In genomic region chr9:91099471-91099870, GRCh38 we compare ENCODE assay signal across 11 cellular contexts.
DNase-seq lines count a peak whose midpoint lies in the region; ATAC-seq and TF ChIP-seq lines count a peak whose summit lies in the region.
"Had no signal": no experiment of that assay in that cellular context is flagged by ENCODE, and none has a peak within 500 bp of the region (broad histone marks: within the 10 kb centered on the region; RNA-seq: fewer than 3 reads in every experiment).

No MANE protein-coding gene starts in this region.

- no peak for ATAC-seq in left cardiac atrium
- no peak for ATAC-seq in activated naive CD4-positive, alpha-beta T cell treated with anti-CD3 and anti-CD28 coated beads, Interleukin-2, amount 50 U/mL, for 72 hours
- no peak for ATAC-seq in right lobe of liver
- no peak for ATAC-seq in HG02588 (IDR thresholded peaks at IDR 0.05; ENCODE audit: unreplicated experiment)
- no peak for ATAC-seq in HG02852 (IDR thresholded peaks at IDR 0.05; ENCODE audit: unreplicated experiment)

- DNase-seq in right atrium auricular region (ENCODE audit: low spot score) (no peak), left cardiac atrium (no peak), right lobe of liver (no peak), T1000 (lab: John Stamatoyannopoulos, UW) (no peak), NCI-H510A (lab: John Stamatoyannopoulos, UW) (no peak)
- DNase-seq in activated naive CD4-positive, alpha-beta T cell treated with anti-CD3 and anti-CD28 coated beads, Interleukin-2, amount 50 U/mL, for 72 hours (ENCODE audit: low spot score in 2 of 2) = no peak
- DNase-seq: activated gamma-delta T cell; effector CD8-positive, alpha-beta T cell; upper lobe of right lung had no signal

- H3K4me3 ChIP-seq in right atrium auricular region (no peak overlapping the region), right lobe of liver (no peak overlapping the region)
- H3K4me3 ChIP-seq: upper lobe of right lung had no signal

- H3K36me3 Mint-ChIP-seq in activated naive CD4-positive, alpha-beta T cell treated with anti-CD3 and anti-CD28 coated beads, Interleukin-2, amount 50 U/mL, for 72 hours = peaks cover 21 to 23% of the 10 kb centered on the region in 2 donors

- H3K9me3 ChIP-seq in right atrium auricular region = peaks cover 0 to 2% of the 10 kb centered on the region in 2 donors
- H3K9me3 ChIP-seq in right lobe of liver = no peaks in the 10 kb centered on the region
- H3K9me3 ChIP-seq: upper lobe of right lung had no signal

- TF ChIP-seq CTCF in right atrium auricular region (IDR thresholded peaks at IDR 0.05) (no peak), right lobe of liver (IDR thresholded peaks at IDR 0.05) (no peak)

- H3K27ac Mint-ChIP-seq in activated naive CD4-positive, alpha-beta T cell treated with anti-CD3 and anti-CD28 coated beads, Interleukin-2, amount 50 U/mL, for 72 hours = peak overlapping the region; percentile 91 to 93

- TF ChIP-seq POLR2A in right lobe of liver (IDR thresholded peaks at IDR 0.05) = no peak

- 60% methylated on average over 4 of the region's 4 CpGs for WGBS in right lobe of liver (ENCODE audit: insufficient coverage, low coverage, low lambda C conversion rate, missing lambda C conversion rate)

- H3K27ac ChIP-seq in right atrium auricular region (peak overlapping the region; percentile 77 to 86), right lobe of liver (peak overlapping the region; percentile 56 to 88 (median 63))
- H3K27ac ChIP-seq: upper lobe of right lung had no signal

- no peaks in the 10 kb centered on the region for H3K27me3 ChIP-seq in right atrium auricular region
- H3K27me3 ChIP-seq in right lobe of liver = no peaks in the 10 kb centered on the region
- H3K27me3 ChIP-seq: upper lobe of right lung had no signal

- intact Hi-C loops in left cardiac atrium (cut with DNase I) (no loop called here), right lobe of liver (cut with DNase I) (no loop called here)

- H3K4me1 ChIP-seq in right atrium auricular region = peaks cover 0 to 45% of the 10 kb centered on the region in 2 donors
- peaks cover 0 to 23% (median 7%) of the 10 kb centered on the region in 4 donors for H3K4me1 ChIP-seq in right lobe of liver

- H3K9me3 Mint-ChIP-seq in activated naive CD4-positive, alpha-beta T cell treated with anti-CD3 and anti-CD28 coated beads, Interleukin-2, amount 50 U/mL, for 72 hours = peaks cover 0 to 6% of the 10 kb centered on the region in 2 donors

- no peaks in the 10 kb centered on the region for H3K36me3 ChIP-seq in right atrium auricular region
- H3K36me3 ChIP-seq in right lobe of liver = no peaks in the 10 kb centered on the region
- H3K36me3 ChIP-seq: upper lobe of right lung had no signal
